ENCODE assay signal across 19 cellular contexts in genomic region chr2:237191693-237192076, GRCh38.
DNase-seq lines count a peak whose midpoint lies in the region; ATAC-seq and TF ChIP-seq lines count a peak whose summit lies in the region.
"Had no signal": no experiment of that assay in that cellular context is flagged by ENCODE, and none has a peak within 500 bp of the region (broad histone marks: within the 10 kb centered on the region; RNA-seq: fewer than 3 reads in every experiment).

No MANE protein-coding gene starts in this region.

- no peak for DNase-seq in IMR-90
- peak; percentile 27 for DNase-seq in fibroblast of villous mesenchyme (ENCODE audit: low read depth)
- no peak for DNase-seq in smooth muscle cell (lab: John Stamatoyannopoulos, UW; ENCODE audit: unreplicated experiment)
- no peak for DNase-seq in hypothalamus (lab: John Stamatoyannopoulos, UW)
- no peak for DNase-seq in activated T-cell treated with anti-CD3 and anti-CD28 coated beads, Interleukin-2, amount 50 U/mL, for 24 hours
- DNase-seq in NCI-H128 (lab: John Stamatoyannopoulos, UW; ENCODE audit: unreplicated experiment), result no peak
- DNase-seq: CD8-positive, alpha-beta T cell; DMS79 treated with DMSO at 0.1 percent for 48 hours; erythroblast; glutamatergic neuron; NCI-H510A; SHP77 treated with DMSO at 0.1 percent for 48 hours; stimulated activated naive CD4-positive, alpha-beta T cell; T-helper 1 cell had no signal

- intact Hi-C loops in IMR-90 (cut with micrococcal nuclease), result no loop called here

- H3K79me2 ChIP-seq in smooth muscle cell (ENCODE audit: low read depth), result no peaks in the 10 kb centered on the region

- H3K27me3 Mint-ChIP-seq in activated T-cell treated with anti-CD3 and anti-CD28 coated beads, Interleukin-2, amount 50 U/mL, for 24 hours, result peaks cover 21% of the 10 kb centered on the region

- H3F3A ChIP-seq in smooth muscle cell (ENCODE audit: low read depth), result peaks cover 6% of the 10 kb centered on the region

- peak overlapping the region; percentile 40 for H2BK5ac ChIP-seq in IMR-90 (ENCODE audit: low read depth, low read length, poor library complexity, severe bottlenecking)

- no peak for TF ChIP-seq RAD21 in IMR-90 (IDR thresholded peaks at IDR 0.05; ENCODE audit: low read length)

- H3K27me3 ChIP-seq in IMR-90 (ENCODE audit: control insufficient read depth, insufficient read depth, low read length) (no peaks in the 10 kb centered on the region), smooth muscle cell (ENCODE audit: low read depth) (no peaks in the 10 kb centered on the region)

- POLR2A ChIA-PET in IMR-90 (lab: Charles Lee; ENCODE audit: unreplicated experiment), result no interaction called here

- peak overlapping the region; percentile 98; the same call in 1 of the 2 replicates for H3K18ac ChIP-seq in IMR-90 (ENCODE audit: low read depth, low read length)

- TF ChIP-seq POLR2A in IMR-90 (IDR thresholded peaks at IDR 0.05; ENCODE audit: low read depth, low read length), result no peak

- no peak overlapping the region for H3K23ac ChIP-seq in IMR-90 (ENCODE audit: low read depth, low read length)

- no CpG with 5 or more reads among the region's 8 CpGs for WGBS in IMR-90 (ENCODE audit: extremely low coverage in 2 of 2, insufficient read length in 1 of 2), 2 experiments
- 60 to 75% methylated on average over 2 to 7 of the region's 8 CpGs for WGBS in mesodermal cell (ENCODE audit: insufficient coverage in 2 of 2), 2 experiments
- 44% methylated on average over 8 of the region's 8 CpGs for WGBS in smooth muscle cell (ENCODE audit: low lambda C conversion rate)

- H3K27ac ChIP-seq in IMR-90 (ENCODE audit: insufficient read depth, low read length) (peak overlapping the region; percentile 59), mesodermal cell (ENCODE audit: low read depth, low read length, severe bottlenecking) (peak overlapping the region; percentile 25), smooth muscle cell (ENCODE audit: low read depth) (peak overlapping the region; percentile 81)
- H3K27ac ChIP-seq: HL-60 had no signal

- H3K4me3 ChIP-seq in IMR-90 (ENCODE audit: insufficient read depth, low read depth, low read length) (no peak overlapping the region), fibroblast of villous mesenchyme (ENCODE audit: low read depth, low read length) (no peak overlapping the region), mesodermal cell (ENCODE audit: extremely low read depth, insufficient read depth, low read length, poor library complexity, severe bottlenecking) (no peak overlapping the region), smooth muscle cell (no peak overlapping the region)

- ATAC-seq in IMR-90 (ENCODE audit: low read depth) (no peak), GM19397 (IDR thresholded peaks at IDR 0.05; ENCODE audit: unreplicated experiment) (no peak)
- ATAC-seq: CD8-positive, alpha-beta T cell had no signal

- H2AK9ac ChIP-seq in IMR-90 (replicated peaks; ENCODE audit: low read depth, low read length, poor library complexity), result peak overlapping the region; percentile 88

- H3K9me1 ChIP-seq in IMR-90 (ENCODE audit: insufficient read depth, low read length), result peaks cover 14% of the 10 kb centered on the region

- H3K36me3 Mint-ChIP-seq in activated T-cell treated with anti-CD3 and anti-CD28 coated beads, Interleukin-2, amount 50 U/mL, for 24 hours (ENCODE audit: low read depth), result no peaks in the 10 kb centered on the region
- H3K36me3 Mint-ChIP-seq: CD8-positive, alpha-beta T cell; memory B cell had no signal

- H3K4me1 ChIP-seq in IMR-90 (ENCODE audit: control insufficient read depth, insufficient read depth, low read length), result peaks cover 20% of the 10 kb centered on the region
- peaks cover 11% of the 10 kb centered on the region for H3K4me1 ChIP-seq in mesodermal cell (ENCODE audit: control insufficient read depth, insufficient read depth, low read length, poor library complexity, severe bottlenecking)
- H3K4me1 ChIP-seq in smooth muscle cell (ENCODE audit: low read depth), result peaks cover 11% of the 10 kb centered on the region

- H3K9me3 ChIP-seq in IMR-90 (ENCODE audit: control insufficient read depth, insufficient read depth, low read length) (no peaks in the 10 kb centered on the region), mesodermal cell (ENCODE audit: control insufficient read depth, low read length) (no peaks in the 10 kb centered on the region), smooth muscle cell (replicated peaks; ENCODE audit: low read depth) (no peaks in the 10 kb centered on the region)

- H3K9ac ChIP-seq in IMR-90 (ENCODE audit: low read depth, low read length) (no peak overlapping the region), smooth muscle cell (ENCODE audit: low read depth) (no peak overlapping the region)

- peak overlapping the region; percentile 66 for H4K5ac ChIP-seq in IMR-90 (ENCODE audit: low read depth, low read length)

- no TSS peak for BruUV-seq in IMR-90 (replicated peaks; lab: Mats Ljungman, UMichigan)

- TF ChIP-seq CTCF in IMR-90 (conservative IDR thresholded peaks at IDR 0.05; ENCODE audit: low read depth, low read length) (no peak), fibroblast of villous mesenchyme (IDR thresholded peaks at IDR 0.05; ENCODE audit: insufficient read depth, low read depth, low read length) (no peak), smooth muscle cell (IDR thresholded peaks at IDR 0.05; ENCODE audit: borderline replicate concordance, insufficient read depth, poor library complexity, severe bottlenecking) (no peak)

- no peak overlapping the region for H3K4me3 Mint-ChIP-seq in activated T-cell treated with anti-CD3 and anti-CD28 coated beads, Interleukin-2, amount 50 U/mL, for 24 hours
- H3K4me3 Mint-ChIP-seq: activated T-helper 1 cell treated with anti-CD3 and anti-CD28 coated beads, Interleukin-12 subunit alpha, Interleukin-12 subunit beta, Interleukin-2, Interleukin-4 antibody, amounts not matched to agents 30 ng/mL and 10 ng/mL and 1 ng/mL, durations not matched to agents 14 hours and 24 hours and 36 hours; CD8-positive, alpha-beta T cell; memory B cell had no signal

- peak overlapping the region; percentile 87 to 92; a peak in 3 of 4 replicates for H4K8ac ChIP-seq in IMR-90 (ENCODE audit: low read depth in 2 of 2, low read length in 2 of 2)

- H3K36me3 ChIP-seq in IMR-90 (ENCODE audit: control insufficient read depth, insufficient read depth, low read length), result no peaks in the 10 kb centered on the region
- H3K36me3 ChIP-seq in mesodermal cell (ENCODE audit: control insufficient read depth, insufficient read depth, low read length), result no peaks in the 10 kb centered on the region
- H3K36me3 ChIP-seq in smooth muscle cell (ENCODE audit: low read depth), result no peaks in the 10 kb centered on the region

- no peaks in the 10 kb centered on the region for H3K9me3 Mint-ChIP-seq in activated T-cell treated with anti-CD3 and anti-CD28 coated beads, Interleukin-2, amount 50 U/mL, for 24 hours
- H3K9me3 Mint-ChIP-seq: activated T-helper 1 cell treated with anti-CD3 and anti-CD28 coated beads, Interleukin-12 subunit alpha, Interleukin-12 subunit beta, Interleukin-2, Interleukin-4 antibody, amounts not matched to agents 30 ng/mL and 10 ng/mL and 1 ng/mL, durations not matched to agents 14 hours and 24 hours and 36 hours; CD8-positive, alpha-beta T cell had no signal

- CTCF ChIA-PET in IMR-90 (lab: Yijun Ruan, JAX), result interaction anchor here (0.7 kb wide), 1 partner anchor 19 kb away, joined by 3 read pairs; no protein-coding TSS in a partner anchor

- no peak overlapping the region for H3K4me2 ChIP-seq in IMR-90 (ENCODE audit: low read depth, low read length)
- H3K4me2 ChIP-seq in smooth muscle cell, result peak overlapping the region; percentile 33

- in situ Hi-C loops in IMR-90 (cut with MboI; ENCODE audit: low sequenced_read_pairs), result no loop called here

- H2BK120ac ChIP-seq in IMR-90 (ENCODE audit: low read depth, low read length), result peak overlapping the region; percentile 78

- H4K91ac ChIP-seq in IMR-90 (ENCODE audit: insufficient read depth, low read depth, low read length), result peak overlapping the region; percentile 75

- no peaks in the 10 kb centered on the region for H4K20me1 ChIP-seq in IMR-90 (ENCODE audit: insufficient read depth, low read length)
- no peaks in the 10 kb centered on the region for H4K20me1 ChIP-seq in smooth muscle cell (ENCODE audit: low read depth)

- dilution Hi-C loops in IMR-90 (cut with HindIII; ENCODE audit: low sequenced_read_pairs, unreplicated experiment), result no loop called here

- no peak overlapping the region for H3K56ac ChIP-seq in IMR-90 (ENCODE audit: extremely low read depth, insufficient read depth, low read length)

- H3K27ac Mint-ChIP-seq in activated T-cell treated with anti-CD3 and anti-CD28 coated beads, Interleukin-2, amount 50 U/mL, for 24 hours, result no peak overlapping the region
- H3K27ac Mint-ChIP-seq: activated T-helper 1 cell treated with anti-CD3 and anti-CD28 coated beads, Interleukin-12 subunit alpha, Interleukin-12 subunit beta, Interleukin-2, Interleukin-4 antibody, amounts not matched to agents 30 ng/mL and 10 ng/mL and 1 ng/mL, durations not matched to agents 14 hours and 24 hours and 36 hours; CD8-positive, alpha-beta T cell; memory B cell had no signal

- peak overlapping the region; percentile 75; the same call in 1 of the 2 replicates for H3K14ac ChIP-seq in IMR-90 (replicated peaks; ENCODE audit: low read depth, low read length)

- no peaks in the 10 kb centered on the region for H3K4me1 Mint-ChIP-seq in activated T-cell treated with anti-CD3 and anti-CD28 coated beads, Interleukin-2, amount 50 U/mL, for 24 hours (ENCODE audit: low read depth)
- H3K4me1 Mint-ChIP-seq: memory B cell had no signal

- H3K4ac ChIP-seq in IMR-90 (ENCODE audit: low read depth, low read length), result peak overlapping the region; percentile 93

- peak overlapping the region; percentile 95 for H2AK5ac ChIP-seq in IMR-90 (ENCODE audit: low read depth, low read length)

- peak overlapping the region; percentile 76 for H2AFZ ChIP-seq in IMR-90 (replicated peaks; ENCODE audit: low read length, poor library complexity)
- peak overlapping the region; percentile 77 for H2AFZ ChIP-seq in smooth muscle cell (ENCODE audit: low read depth)

- peak overlapping the region; percentile 97; the same call in 2 of the 3 replicates for H2BK15ac ChIP-seq in IMR-90 (ENCODE audit: low read depth, low read length)

- H2BK20ac ChIP-seq in IMR-90 (ENCODE audit: low read depth, low read length), result peak overlapping the region; percentile 92

- peaks cover 3 to 14% of the 10 kb centered on the region in 2 experiments; a peak in 2 of 4 replicates for H3K79me1 ChIP-seq in IMR-90 (ENCODE audit: low read depth in 1 of 2, low read length in 2 of 2)

TF ChIP-seq in IMR-90, 13 proteins besides CTCF, POLR2A, EP300 and RAD21 (continues in another document):
- TF ChIP-seq RCOR1 (IDR thresholded peaks at IDR 0.05; ENCODE audit: insufficient replicate concordance, low read length) (no peak), MAFK (IDR thresholded peaks at IDR 0.05; ENCODE audit: low read depth, low read length) (no peak), BHLHE40 (IDR thresholded peaks at IDR 0.05; ENCODE audit: low read depth, low read length) (no peak), NFE2L2 (IDR thresholded peaks at IDR 0.05; ENCODE audit: low read depth, low read length) (no peak), RFX5 (IDR thresholded peaks at IDR 0.05; ENCODE audit: low read depth, low read length) (no peak), MXI1 (IDR thresholded peaks at IDR 0.05; ENCODE audit: borderline replicate concordance, low read depth, low read length) (no peak)

Comparison
In these comparisons a context has a peak if more than half of its experiments do, and no peak if none do; other contexts are left out.
1. H3K27ac ChIP-seq: peak in every context shown above with its lines; median percentile 81 in smooth muscle cell; 59 in IMR-90; 25 in mesodermal cell.